In the genomic region with DNA sequence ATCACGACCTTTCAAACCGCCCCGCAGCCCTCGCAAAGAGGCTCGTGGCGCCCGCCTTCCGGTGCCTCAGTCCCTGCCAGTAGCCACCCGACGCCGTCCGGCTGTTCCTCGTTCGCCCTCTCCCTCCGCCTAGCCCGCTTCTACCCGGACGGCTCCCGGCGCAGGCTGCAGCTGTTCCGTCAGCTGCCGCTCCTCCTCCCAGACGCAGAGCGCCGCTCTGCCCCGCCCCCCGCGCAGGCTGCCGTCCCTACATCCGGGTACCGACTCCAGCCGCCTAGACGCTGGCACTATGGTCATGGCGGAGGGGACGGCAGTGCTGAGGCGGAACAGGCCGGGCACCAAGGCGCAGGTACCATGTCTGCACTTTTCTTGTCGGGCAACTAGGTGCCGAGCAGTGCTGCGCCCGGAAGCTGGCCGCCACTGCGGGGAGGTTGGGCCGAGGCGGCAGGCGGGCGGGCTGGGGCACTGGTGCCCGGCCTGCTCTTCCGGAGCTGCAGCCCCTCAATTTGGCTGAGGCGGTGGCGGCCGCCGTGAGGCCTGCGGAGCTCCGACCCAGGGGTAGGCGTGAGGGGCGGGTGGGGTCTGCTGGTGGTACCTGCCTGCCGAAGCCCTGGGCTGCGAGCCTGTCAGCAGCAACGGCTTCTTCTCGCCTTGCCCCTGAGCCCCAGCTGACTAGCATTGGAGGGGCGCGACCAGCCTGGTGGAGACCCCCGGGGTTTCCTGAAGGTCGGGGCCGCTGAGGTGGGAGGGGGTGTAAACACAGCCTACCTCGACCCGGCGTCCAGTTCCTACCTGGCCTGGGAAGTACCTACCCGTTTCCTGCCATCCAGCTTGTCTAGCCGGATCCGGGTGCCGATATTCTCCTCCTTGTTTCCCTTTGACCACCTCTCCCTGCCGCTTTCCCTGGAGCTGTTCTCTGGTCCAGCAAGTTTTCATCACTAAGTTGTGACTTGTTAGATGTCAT, we compare ENCODE assay signal across 8 cellular contexts. TPM values are rescaled to one million over a fixed set of nuclear protein-coding genes. Genes with fewer than 3 reads are reported as not detected.
A peak's percentile ranks its signal among the peaks of the same experiment; 100 is the strongest.
DNase-seq lines count a peak whose midpoint lies in the region; TF ChIP-seq lines count a peak whose summit lies in the region.

A gene (plus strand): TSS at position 269 of the 964 bp plus-strand sequence. CDS start 21 bp downstream, at position 290.

- no peaks in the 10 kb centered on the region for H3K79me1 ChIP-seq in neuronal stem cell (ENCODE audit: low read depth, low read length)

- peak within 1 kb of the TSS; percentile 98 for H3K18ac ChIP-seq in neuronal stem cell (ENCODE audit: low read length)

- H3K36me3 ChIP-seq in neuronal stem cell (replicated peaks in 1 of 2; ENCODE audit: control insufficient read depth in 2 of 2, insufficient read depth in 2 of 2, low read length in 2 of 2): peaks cover 0 to 21% of the 10 kb centered on the region in 2 donors

- no peaks in the 10 kb centered on the region for H3K9me3 ChIP-seq in neuronal stem cell (replicated peaks in 1 of 2; ENCODE audit: control insufficient read depth in 2 of 2, insufficient read depth in 1 of 2, low read depth in 1 of 2, low read length in 2 of 2)

- WGBS in neuronal stem cell (ENCODE audit: extremely low coverage in 2 of 2, insufficient read length in 2 of 2, insufficient replicate concordance in 1 of 2), 2 donors: no CpG with 5 or more reads among the region's 75 CpGs

- H3K4ac ChIP-seq in neuronal stem cell (ENCODE audit: low read length): peak within 1 kb of the TSS; percentile 39

- H2BK120ac ChIP-seq in neuronal stem cell (ENCODE audit: low read depth, low read length): peak within 1 kb of the TSS; percentile 29

- no peaks in the 10 kb centered on the region for H3K27me3 ChIP-seq in neuronal stem cell (ENCODE audit: control insufficient read depth in 3 of 3, insufficient read depth in 3 of 3, low read depth in 1 of 3, low read length in 3 of 3)

- peak within 1 kb of the TSS; percentile 88 for H2AFZ ChIP-seq in neuronal stem cell (ENCODE audit: low read length)

- no peak for TF ChIP-seq CTCF in subcutaneous adipose tissue (IDR thresholded peaks at IDR 0.05; ENCODE audit: low read depth)

- H4K8ac ChIP-seq in neuronal stem cell (ENCODE audit: low read depth, low read length): no peak within 1 kb of the TSS

- peak within 1 kb of the TSS; percentile 100 for H3K9ac ChIP-seq in neuronal stem cell (ENCODE audit: low read depth, low read length, poor library complexity)

- no peak within 1 kb of the TSS for H4K91ac ChIP-seq in neuronal stem cell (ENCODE audit: low read depth, low read length, poor library complexity)

- H3K4me1 ChIP-seq in neuronal stem cell (ENCODE audit: control insufficient read depth in 2 of 2, insufficient read depth in 1 of 2, low read depth in 1 of 2, low read length in 2 of 2): peaks cover 0 to 9% of the 10 kb centered on the region in 2 donors

- H2AK5ac ChIP-seq in neuronal stem cell (ENCODE audit: low read depth, low read length): peak within 1 kb of the TSS; percentile 16

- POLR2A ChIA-PET in HEK293T (lab: Yijun Ruan, JAX): interaction anchor here (0.5 to 6.2 kb wide), 13 partner anchors 9 to 190 kb away, joined by 3 to 52 read pairs (median 4); a partner anchor contains a TSS

- CTCF ChIA-PET in HEK293T (lab: Yijun Ruan, JAX): no interaction called here

- peak within 1 kb of the TSS; percentile 7 for H2BK15ac ChIP-seq in neuronal stem cell (ENCODE audit: low read length)

- H3K4me2 ChIP-seq in neuronal stem cell (ENCODE audit: insufficient read depth, low read length, poor library complexity, severe bottlenecking): peak within 1 kb of the TSS; percentile 58

- H2BK12ac ChIP-seq in neuronal stem cell (ENCODE audit: low read length): no peak within 1 kb of the TSS

- peak within 1 kb of the TSS; percentile 71 for H3K27ac ChIP-seq in neuronal stem cell (replicated peaks; ENCODE audit: low read length)

- H3K23ac ChIP-seq in neuronal stem cell (ENCODE audit: low read depth, low read length, poor library complexity): peak within 1 kb of the TSS; percentile 97

- peak within 1 kb of the TSS; percentile 91 to 94 for H3K4me3 ChIP-seq in neuronal stem cell (ENCODE audit: low read length in 2 of 2)

- peak within 1 kb of the TSS; percentile 65 for H3K14ac ChIP-seq in neuronal stem cell (ENCODE audit: low read length)

- peak within 1 kb of the TSS; percentile 45 for H2BK5ac ChIP-seq in neuronal stem cell (ENCODE audit: low read length)

- DNase-seq in GF-D8 (lab: John Stamatoyannopoulos, UW): peak; percentile 93
- peak; percentile 93 for DNase-seq in HEK293T (ENCODE audit: extremely low spot score)
- peak; percentile 93 for DNase-seq in MV-4-11 (lab: John Stamatoyannopoulos, UW)
- peak; percentile 92 for DNase-seq in SK-MEL-5 (ENCODE audit: low read depth, low spot score)
- peak; percentile 95 for DNase-seq in activated naive CD4-positive, alpha-beta T cell treated with Interleukin-2 at 50 U/mL for 16 hours
- peak; percentile 91 for DNase-seq in foreskin melanocyte
- peak; percentile 95 for DNase-seq in neuronal stem cell (ENCODE audit: low spot score)

- in situ Hi-C loops in SK-MEL-5 (cut with HindIII; ENCODE audit: low pct_unique_long_range_greater_than_20kb, low sequenced_read_pairs): no loop called here

TF ChIP-seq in HEK293T, 16 proteins besides CTCF, POLR2A, EP300 and RAD21:
- TF ChIP-seq CTBP1 (IDR thresholded peaks at IDR 0.05; ENCODE audit: borderline replicate concordance): peak; percentile 41; the same call in 1 of the 2 replicates
- peak; percentile 67; the same call in 1 of the 2 replicates for TF ChIP-seq ELF4 (IDR thresholded peaks at IDR 0.05)
- TF ChIP-seq, protein P1, sequence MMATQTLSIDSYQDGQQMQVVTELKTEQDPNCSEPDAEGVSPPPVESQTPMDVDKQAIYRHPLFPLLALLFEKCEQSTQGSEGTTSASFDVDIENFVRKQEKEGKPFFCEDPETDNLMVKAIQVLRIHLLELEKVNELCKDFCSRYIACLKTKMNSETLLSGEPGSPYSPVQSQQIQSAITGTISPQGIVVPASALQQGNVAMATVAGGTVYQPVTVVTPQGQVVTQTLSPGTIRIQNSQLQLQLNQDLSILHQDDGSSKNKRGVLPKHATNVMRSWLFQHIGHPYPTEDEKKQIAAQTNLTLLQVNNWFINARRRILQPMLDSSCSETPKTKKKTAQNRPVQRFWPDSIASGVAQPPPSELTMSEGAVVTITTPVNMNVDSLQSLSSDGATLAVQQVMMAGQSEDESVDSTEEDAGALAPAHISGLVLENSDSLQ (IDR thresholded peaks at IDR 0.05): peak; percentile 37
- TF ChIP-seq FOXM1 (IDR thresholded peaks at IDR 0.05; ENCODE audit: borderline replicate concordance): no peak
- TF ChIP-seq ZNF384 (IDR thresholded peaks at IDR 0.05): no peak
- no peak for TF ChIP-seq LEF1 (IDR thresholded peaks at IDR 0.05; ENCODE audit: borderline replicate concordance)
- TF ChIP-seq FOXA1 (IDR thresholded peaks at IDR 0.05): no peak
- peak; percentile 93 for TF ChIP-seq L3MBTL2 (conservative IDR thresholded peaks at IDR 0.05)

RNA-seq across cellular contexts. Expression of the gene that starts here (rescaled TPM):
- total RNA-seq in SK-MEL-5 (2014; rRNA removed; shearing (Covaris generic)): 32.9 and 42.7 TPM in 2 replicates
- 25.3 and 38.2 TPM in 2 replicates for polyA plus RNA-seq in SK-MEL-5 (2015; cell fraction: cytosol; rRNA removed)
- polyA plus RNA-seq in SK-MEL-5 (2015; cell fraction: nucleus; rRNA removed): 11.0 and 16.2 TPM in 2 replicates
- polyA plus RNA-seq in neuronal stem cell (2013, experiment 1 of 2): 39.5 TPM
- 42.0 TPM for polyA plus RNA-seq in neuronal stem cell (2013, experiment 2 of 2)
- 10 to 100 TPM; 17.0 to 44.2 (median 24.1) TPM for total RNA-seq in subcutaneous adipose tissue

Comparison
In these comparisons a context has a peak if more than half of its experiments do, and no peak if none do; other contexts are left out.
1. Peak in every context shown above with its lines: DNase-seq, H3K4me3 ChIP-seq and H3K27ac ChIP-seq.